8 cellular contexts compared by ENCODE assay signal in genomic region chr7:106597751-106598619, GRCh38.
DNase-seq lines count a peak whose midpoint lies in the region; ATAC-seq and TF ChIP-seq lines count a peak whose summit lies in the region.

No MANE protein-coding gene starts in this region.

- H3K4me1 ChIP-seq in ascending aorta (no peaks in the 10 kb centered on the region), iPS-18a (ENCODE audit: control insufficient read depth, low read depth, low read length) (no peaks in the 10 kb centered on the region), stomach (peaks cover 0 to 6% (median 2%) of the 10 kb centered on the region in 4 donors), SJCRH30 (0 out of 2 replicates have a peak, but pooled peaks cover 3% of the 10 kb centered on the region)

- no peak for TF ChIP-seq POLR2A in stomach (IDR thresholded peaks at IDR 0.05)

- TF ChIP-seq EP300 in stomach (IDR thresholded peaks at IDR 0.05) = no peak

- TF ChIP-seq CTCF in ascending aorta (IDR thresholded peaks at IDR 0.05) (no peak), stomach (IDR thresholded peaks at IDR 0.05) (no peak)

- H3K4me3 ChIP-seq in ascending aorta = peak overlapping the region; percentile 5 to 20
- H3K4me3 ChIP-seq in iPS-18a (ENCODE audit: low read length) = peak overlapping the region; percentile 42
- H3K4me3 ChIP-seq in stomach = peak overlapping the region; percentile 5 to 45 (median 24)
- no peak overlapping the region for H3K4me3 ChIP-seq in SJCRH30

- no peak overlapping the region for H3K9ac ChIP-seq in iPS-18a (ENCODE audit: low read length)

- ATAC-seq in GM21360 (IDR thresholded peaks at IDR 0.05; ENCODE audit: unreplicated experiment) (no peak), GM18858 (IDR thresholded peaks at IDR 0.05; ENCODE audit: unreplicated experiment) (no peak)

- H3K27me3 ChIP-seq in ascending aorta (no peaks in the 10 kb centered on the region), iPS-18a (ENCODE audit: control insufficient read depth, insufficient read depth, low read length) (no peaks in the 10 kb centered on the region), stomach (no peaks in the 10 kb centered on the region), SJCRH30 (no peaks in the 10 kb centered on the region)

- H3K27ac ChIP-seq in ascending aorta (no peak overlapping the region), iPS-18a (ENCODE audit: low read length) (no peak overlapping the region), stomach (no peak overlapping the region), SJCRH30 (no peak overlapping the region)

- H3K9me3 ChIP-seq in ascending aorta = no peaks in the 10 kb centered on the region
- no peaks in the 10 kb centered on the region for H3K9me3 ChIP-seq in iPS-18a (ENCODE audit: control insufficient read depth, low read depth, low read length)
- H3K9me3 ChIP-seq in stomach = no peaks in the 10 kb centered on the region
- H3K9me3 ChIP-seq in SJCRH30 (replicated peaks) = no peaks in the 10 kb centered on the region

- no peaks in the 10 kb centered on the region for H3K36me3 ChIP-seq in ascending aorta
- no peaks in the 10 kb centered on the region for H3K36me3 ChIP-seq in iPS-18a (ENCODE audit: control insufficient read depth, low read depth, low read length)
- H3K36me3 ChIP-seq in stomach = no peaks in the 10 kb centered on the region
- no peaks in the 10 kb centered on the region for H3K36me3 ChIP-seq in SJCRH30

- 69 to 82% (median 79%) methylated on average over 5 of the region's 5 CpGs for WGBS in stomach, 5 donors

- intact Hi-C loops in ascending aorta (cut with DNase I) (no loop called here), stomach (cut with DNase I; ENCODE audit: low total_unique reads) (no loop called here)

- DNase-seq in NCI-H146 (lab: John Stamatoyannopoulos, UW) = peak; percentile 17
- no peak for DNase-seq in NCI-H146 treated with DMSO at 0.1 percent for 48 hours (lab: John Stamatoyannopoulos, UW; ENCODE audit: unreplicated experiment)
- DNase-seq in ascending aorta (ENCODE audit: low spot score in 2 of 2) = no peak
- no peak for DNase-seq in stomach
- no peak for DNase-seq in SJCRH30
